Comparison of ENCODE assay signal across 13 cellular contexts in genomic region chr3:35120026-35120425, GRCh38.
DNase-seq lines count a peak whose midpoint lies in the region; ATAC-seq and TF ChIP-seq lines count a peak whose summit lies in the region.
"Had no signal": no experiment of that assay in that cellular context is flagged by ENCODE, and none has a peak within 500 bp of the region (broad histone marks: within the 10 kb centered on the region; RNA-seq: fewer than 3 reads in every experiment).

No MANE protein-coding gene starts in this region.

- H3K4me3 ChIP-seq in adipocyte (ENCODE audit: low read length) (no peak overlapping the region), choroid plexus epithelial cell (ENCODE audit: low read depth, low read length) (no peak overlapping the region), retinal pigment epithelial cell (ENCODE audit: low read length) (no peak overlapping the region), A673 (ENCODE audit: low read depth, low read length, poor library complexity, severe bottlenecking) (no peak overlapping the region)

- H3K36me3 ChIP-seq in adipocyte (ENCODE audit: control insufficient read depth, insufficient read depth, low read length, severe bottlenecking) (no peaks in the 10 kb centered on the region), A673 (ENCODE audit: insufficient read depth, low read length, poor library complexity, severe bottlenecking) (no peaks in the 10 kb centered on the region)

- TF ChIP-seq CTCF in choroid plexus epithelial cell (conservative IDR thresholded peaks at IDR 0.05; ENCODE audit: low read depth, low read length) (no peak), retinal pigment epithelial cell (conservative IDR thresholded peaks at IDR 0.05; ENCODE audit: low read depth, low read length) (no peak), A673 (conservative IDR thresholded peaks at IDR 0.05; ENCODE audit: low read depth, low read length) (no peak)

- no peak overlapping the region for H3K27ac ChIP-seq in A673 (ENCODE audit: low read depth, low read length, poor library complexity, severe bottlenecking)
- H3K27ac ChIP-seq: C4-2B had no signal

- H3K9me3 ChIP-seq in adipocyte (ENCODE audit: control insufficient read depth, low read length) (peaks cover 6% of the 10 kb centered on the region), A673 (ENCODE audit: low read depth, low read length, poor library complexity, severe bottlenecking) (no peaks in the 10 kb centered on the region)
- H3K9me3 ChIP-seq: Caco-2 had no signal

- ATAC-seq in HG03565 (IDR thresholded peaks at IDR 0.05; ENCODE audit: unreplicated experiment), result no peak

- CTCF ChIA-PET in A673 (lab: Charles Lee), result no interaction called here

- POLR2A ChIA-PET in A673 (lab: Charles Lee; ENCODE audit: low non-redundant PET), result no interaction called here

- no peak overlapping the region for H3K9ac ChIP-seq in adipocyte (ENCODE audit: low read length)

- intact Hi-C loops in A673 (cut with micrococcal nuclease; ENCODE audit: unreplicated experiment), result no loop called here

- H3K27me3 ChIP-seq in adipocyte (replicated peaks; ENCODE audit: control insufficient read depth, insufficient read depth, low read length) (no peaks in the 10 kb centered on the region), A673 (replicated peaks; ENCODE audit: insufficient read depth, low read depth, low read length, poor library complexity) (no peaks in the 10 kb centered on the region)

- BruUV-seq in A673 (replicated peaks; lab: Mats Ljungman, UMichigan), result no TSS peak

- H3K4me1 ChIP-seq in adipocyte (ENCODE audit: control insufficient read depth, insufficient read depth, low read length) (no peaks in the 10 kb centered on the region), A673 (ENCODE audit: insufficient read depth, low read length, poor library complexity, severe bottlenecking) (no peaks in the 10 kb centered on the region)
- H3K4me1 ChIP-seq: Caco-2 had no signal

- peak; percentile 1 for DNase-seq in HS-5 (ENCODE audit: low read depth)
- peak; percentile 30 for DNase-seq in adipocyte (ENCODE audit: low read depth)
- DNase-seq in choroid plexus epithelial cell (ENCODE audit: low read depth), result peak; percentile 49
- DNase-seq in retinal pigment epithelial cell (ENCODE audit: low read depth), result peak; percentile 8
- DNase-seq in NCI-H1105 (lab: John Stamatoyannopoulos, UW), result no peak
- no peak for DNase-seq in A673 (ENCODE audit: low spot score)
- DNase-seq: AML-193; Caco-2; CD4-positive, alpha-beta T cell; H9; IMR-90 had no signal

Comparison
In these comparisons a context has a peak if more than half of its experiments do, and no peak if none do; other contexts are left out.
1. DNase-seq: peak in HS-5 (single experiment), adipocyte (single experiment), choroid plexus epithelial cell (single experiment) and retinal pigment epithelial cell (single experiment); none in NCI-H1105 (single experiment) and A673 (single experiment).